Comparison of ENCODE assay signal across 16 cellular contexts in genomic region chr11:16982809-16983208, GRCh38. TPM values are rescaled to one million over a fixed set of nuclear protein-coding genes. Genes with fewer than 3 reads are reported as not detected.
DNase-seq lines count a peak whose midpoint lies in the region; ATAC-seq and TF ChIP-seq lines count a peak whose summit lies in the region.
"Had no signal": no experiment of that assay in that cellular context is flagged by ENCODE, and none has a peak within 500 bp of the region (broad histone marks: within the 10 kb centered on the region; RNA-seq: fewer than 3 reads in every experiment).

No MANE protein-coding gene starts in this region.

- H3K27me3 ChIP-seq in mesenchymal stem cell (ENCODE audit: control insufficient read depth in 1 of 2, insufficient read depth in 1 of 2, low read length in 2 of 2) (peaks cover 0 to 21% of the 10 kb centered on the region in 2 experiments), suprapubic skin (no peaks in the 10 kb centered on the region)
- H3K27me3 ChIP-seq: BLaER1, colonic mucosa, esophagus muscularis mucosa, heart left ventricle, MG63 had no signal

- H3K4me1 Mint-ChIP-seq in brain = peaks cover 88% of the 10 kb centered on the region

- H3K36me3 ChIP-seq in mesenchymal stem cell (ENCODE audit: control insufficient read depth in 1 of 2, insufficient read depth in 2 of 2, low read depth in 1 of 2, low read length in 2 of 2) (no peaks in the 10 kb centered on the region), suprapubic skin (no peaks in the 10 kb centered on the region)
- H3K36me3 ChIP-seq: BLaER1, colonic mucosa, esophagus muscularis mucosa, heart left ventricle, MG63, prostate gland had no signal

- H2AFZ ChIP-seq in mesenchymal stem cell (ENCODE audit: low read depth, low read length) = no peak overlapping the region

- H3K23ac ChIP-seq in mesenchymal stem cell (ENCODE audit: low read length in 2 of 2) = no peak overlapping the region

- H2BK120ac ChIP-seq in mesenchymal stem cell (ENCODE audit: low read depth, low read length) = no peak overlapping the region

- H3K4me2 ChIP-seq in mesenchymal stem cell (ENCODE audit: low read length, poor library complexity, severe bottlenecking) = no peak overlapping the region
- H3K4me2 ChIP-seq: BLaER1 had no signal

- no peak overlapping the region for H3K14ac ChIP-seq in mesenchymal stem cell (ENCODE audit: low read length in 2 of 2)

- TF ChIP-seq EP300 in suprapubic skin (IDR thresholded peaks at IDR 0.05) = no peak

- H3K79me1 ChIP-seq in mesenchymal stem cell (replicated peaks; ENCODE audit: low read length, poor library complexity, severe bottlenecking) = peaks cover 2% of the 10 kb centered on the region

- H2BK12ac ChIP-seq in mesenchymal stem cell (ENCODE audit: low read length in 2 of 2) = no peak overlapping the region

- H4K91ac ChIP-seq in mesenchymal stem cell (ENCODE audit: low read length) = no peak overlapping the region

- H3K4me1 ChIP-seq in mesenchymal stem cell (ENCODE audit: control insufficient read depth, insufficient read depth, low read depth, low read length) (peaks cover 39% of the 10 kb centered on the region), suprapubic skin (peaks cover 24% of the 10 kb centered on the region)

- DNase-seq in M059J (ENCODE audit: low read depth) = peak; percentile 15
- DNase-seq in mesenchymal stem cell = no peak
- DNase-seq in suprapubic skin (ENCODE audit: low spot score in 2 of 2) = no peak
- no peak for DNase-seq in NCI-H187 treated with DMSO at 0.1 percent for 48 hours (lab: John Stamatoyannopoulos, UW)
- no peak for DNase-seq in mesenteric fat pad (ENCODE audit: low spot score)
- DNase-seq in ecto neural progenitor cell (ENCODE audit: low spot score) = no peak
- DNase-seq: activated CD4-positive, alpha-beta T cell treated with anti-CD3 and anti-CD28 coated beads, Interleukin-2, amount 50 U/mL, for 4 hours; activated T-cell treated with anti-CD3 and anti-CD28 coated beads, Interleukin-2, amount 50 U/mL, for 48 hours; colonic mucosa; heart left ventricle; MG63 had no signal

- no peak for ATAC-seq in GM18502 (IDR thresholded peaks at IDR 0.05; ENCODE audit: poor library complexity, unreplicated experiment)

- H3K4ac ChIP-seq in mesenchymal stem cell (ENCODE audit: low read depth in 1 of 2, low read length in 2 of 2) = no peak overlapping the region

- no peak overlapping the region for H2BK15ac ChIP-seq in mesenchymal stem cell (ENCODE audit: low read depth, poor library complexity, severe bottlenecking)

- no peak overlapping the region for H4K8ac ChIP-seq in mesenchymal stem cell (ENCODE audit: low read length)

- TF ChIP-seq POLR2A in suprapubic skin (IDR thresholded peaks at IDR 0.05) = no peak

- peak overlapping the region; percentile 45 to 92 (median 89) for H3K27ac Mint-ChIP-seq in brain

- no peaks in the 10 kb centered on the region for H3K9me3 ChIP-seq in mesenchymal stem cell (ENCODE audit: control insufficient read depth, low read length)
- H3K9me3 ChIP-seq in suprapubic skin = no peaks in the 10 kb centered on the region
- H3K9me3 ChIP-seq: BLaER1, colonic mucosa, esophagus muscularis mucosa, heart left ventricle, MG63, prostate gland had no signal

- no peak overlapping the region for H3K18ac ChIP-seq in mesenchymal stem cell (ENCODE audit: low read depth in 1 of 2, low read length in 2 of 2)

- no peak overlapping the region for H2BK5ac ChIP-seq in mesenchymal stem cell (ENCODE audit: low read depth, low read length, poor library complexity, severe bottlenecking)

- no peak for TF ChIP-seq CTCF in brain (conservative IDR thresholded peaks at IDR 0.05)
- TF ChIP-seq CTCF in suprapubic skin (IDR thresholded peaks at IDR 0.05) = no peak

- H2AK5ac ChIP-seq in mesenchymal stem cell (ENCODE audit: low read length, severe bottlenecking) = peak overlapping the region; percentile 29

- peak overlapping the region in 2 of 5 experiments; percentile 1 to 20 for H3K4me3 Mint-ChIP-seq in brain

- H3K4me3 ChIP-seq in mesenchymal stem cell (ENCODE audit: insufficient read depth in 1 of 2, low read depth in 1 of 2, low read length in 2 of 2) (no peak overlapping the region), suprapubic skin (no peak overlapping the region)
- H3K4me3 ChIP-seq: BLaER1, colonic mucosa, esophagus muscularis mucosa, heart left ventricle, MG63, prostate gland had no signal

- H3K27ac ChIP-seq in mesenchymal stem cell (ENCODE audit: low read length, poor library complexity, severe bottlenecking) (no peak overlapping the region), suprapubic skin (peak overlapping the region; percentile 73)
- H3K27ac ChIP-seq: BLaER1, colonic mucosa, prostate gland had no signal

- 83% methylated on average over 1 of the region's 1 CpG for WGBS in mesenchymal stem cell
- 91% methylated on average over 1 of the region's 1 CpG for WGBS in suprapubic skin

- H3K27me3 Mint-ChIP-seq in brain = peaks cover 4% of the 10 kb centered on the region

- H3K9me3 Mint-ChIP-seq in brain = no peaks in the 10 kb centered on the region

- no peaks in the 10 kb centered on the region for H3K36me3 Mint-ChIP-seq in brain

- no peak overlapping the region for H3K9ac ChIP-seq in mesenchymal stem cell (ENCODE audit: low read length)
- H3K9ac ChIP-seq: BLaER1 had no signal

RNA-seq across cellular contexts. Expression of gene PLEKHA7, which starts 31.4 kb away (rescaled TPM):
- total RNA-seq in M059J (2014; rRNA removed; shearing (Covaris generic)) = 15.5 and 43.1 TPM in 2 replicates
- 8.9 TPM for polyA plus RNA-seq in brain (ENCODE audit: insufficient read depth, low read depth, low replicate concordance)
- polyA plus RNA-seq in mesenchymal stem cell (2013, experiment 1 of 2) = 0.52 TPM
- polyA plus RNA-seq in mesenchymal stem cell (2013, experiment 2 of 2) = 0.56 TPM
- total RNA-seq in suprapubic skin (10 to 100 TPM; 23.6 to 47.5 (median 32.7) TPM), mesenteric fat pad (43.2 TPM)
